8 cellular contexts compared by ENCODE assay signal in genomic region chr3:52123106-52123708, GRCh38. TPM values are rescaled to one million over a fixed set of nuclear protein-coding genes. Genes with fewer than 3 reads are reported as not detected.
DNase-seq lines count a peak whose midpoint lies in the region; ATAC-seq and TF ChIP-seq lines count a peak whose summit lies in the region.

No MANE protein-coding gene starts in this region.

- no peaks in the 10 kb centered on the region for H4K20me1 ChIP-seq in DOHH2 (ENCODE audit: control insufficient read depth, insufficient read depth, low read depth, low read length)

- H3K27ac ChIP-seq in DOHH2 (ENCODE audit: low read depth, low read length) (peak overlapping the region; percentile 93), neutrophil (no peak overlapping the region)

- peaks cover 21% of the 10 kb centered on the region for H3K4me1 Mint-ChIP-seq in stimulated activated naive CD8-positive, alpha-beta T cell treated with anti-CD3 and anti-CD28 coated beads, Interleukin-15, amount 100 ng/mL, for 72 hours

- no peaks in the 10 kb centered on the region for H3K9me2 ChIP-seq in DOHH2 (replicated peaks; ENCODE audit: control insufficient read depth, low read length)

- H3K4me1 ChIP-seq in DOHH2 (ENCODE audit: control insufficient read depth, low read length) (peaks cover 44% of the 10 kb centered on the region), neutrophil (ENCODE audit: control insufficient read depth in 1 of 2, insufficient read depth in 1 of 2, low read depth in 1 of 2, low read length in 1 of 2) (peaks cover 11 to 15% of the 10 kb centered on the region in 2 experiments)

- no peaks in the 10 kb centered on the region for H3K27me3 Mint-ChIP-seq in stimulated activated naive CD8-positive, alpha-beta T cell treated with anti-CD3 and anti-CD28 coated beads, Interleukin-15, amount 100 ng/mL, for 72 hours

- peak overlapping the region; percentile 99 for H3K4me2 ChIP-seq in DOHH2 (ENCODE audit: low read length)

- H3K9me3 Mint-ChIP-seq in stimulated activated naive CD8-positive, alpha-beta T cell treated with anti-CD3 and anti-CD28 coated beads, Interleukin-15, amount 100 ng/mL, for 72 hours: no peaks in the 10 kb centered on the region

- peaks cover 72% of the 10 kb centered on the region for H3K36me3 ChIP-seq in DOHH2 (ENCODE audit: control insufficient read depth, low read length)
- H3K36me3 ChIP-seq in neutrophil: peaks cover 39% of the 10 kb centered on the region

- H3K4me3 Mint-ChIP-seq in stimulated activated naive CD8-positive, alpha-beta T cell treated with anti-CD3 and anti-CD28 coated beads, Interleukin-15, amount 100 ng/mL, for 72 hours: no peak overlapping the region

- H3K27me3 ChIP-seq in DOHH2 (ENCODE audit: control insufficient read depth, low read length) (no peaks in the 10 kb centered on the region), neutrophil (no peaks in the 10 kb centered on the region)

- no peak overlapping the region for H3K27ac Mint-ChIP-seq in stimulated activated naive CD8-positive, alpha-beta T cell treated with anti-CD3 and anti-CD28 coated beads, Interleukin-15, amount 100 ng/mL, for 72 hours

- H3K9me3 ChIP-seq in DOHH2 (ENCODE audit: control insufficient read depth, insufficient read depth, low read length) (no peaks in the 10 kb centered on the region), neutrophil (no peaks in the 10 kb centered on the region)

- H3K4me3 ChIP-seq in DOHH2 (ENCODE audit: low read length) (peak overlapping the region; percentile 73), foreskin fibroblast (ENCODE audit: low read depth in 1 of 2, low read length in 2 of 2) (no peak overlapping the region), neutrophil (ENCODE audit: low read depth in 1 of 2, low read length in 1 of 2) (no peak overlapping the region)

- H3F3A ChIP-seq in DOHH2 (ENCODE audit: control insufficient read depth, insufficient read depth): peaks cover 26% of the 10 kb centered on the region

- TF ChIP-seq CTCF in DOHH2 (IDR thresholded peaks at IDR 0.05; ENCODE audit: low read depth, low read length, poor library complexity, severe bottlenecking): peak; percentile 99
- TF ChIP-seq CTCF in foreskin fibroblast (IDR thresholded peaks at IDR 0.05; ENCODE audit: low read depth, low read length): peak; percentile 99
- peak; percentile 95 for TF ChIP-seq CTCF in neutrophil (IDR thresholded peaks at IDR 0.05)

- H3K79me2 ChIP-seq in DOHH2 (ENCODE audit: control insufficient read depth, low read length): no peaks in the 10 kb centered on the region

- DNase-seq in RPMI7951 (ENCODE audit: low read depth) (peak; percentile 50), foreskin fibroblast (peak; percentile 53 to 84)
- DNase-seq in activated effector memory CD4-positive, alpha-beta T cell treated with anti-CD3 and anti-CD28 coated beads, Interleukin-2, amount 50 U/mL, for 16 hours: peak; percentile 91
- DNase-seq in stimulated activated naive CD8-positive, alpha-beta T cell treated with anti-CD3 and anti-CD28 coated beads, Interleukin-15, amount 100 ng/mL, for 72 hours: peak; percentile 66 to 72

- ATAC-seq in HG03066 (IDR thresholded peaks at IDR 0.05; ENCODE audit: low read depth, unreplicated experiment): peak; percentile 65
- ATAC-seq in stimulated activated naive CD8-positive, alpha-beta T cell treated with anti-CD3 and anti-CD28 coated beads, Interleukin-15, amount 100 ng/mL, for 72 hours: peak; percentile 86
- no peak for ATAC-seq in HG03469 (IDR thresholded peaks at IDR 0.05; ENCODE audit: unreplicated experiment)

RNA-seq across cellular contexts. Expression of gene POC1A, which starts 31.0 kb away (rescaled TPM):
- total RNA-seq in RPMI7951 (2014; rRNA removed; shearing (Covaris generic)): 20.4 and 21.4 TPM in 2 replicates
